ENCODE assay signal across 15 cellular contexts in the genomic region with DNA sequence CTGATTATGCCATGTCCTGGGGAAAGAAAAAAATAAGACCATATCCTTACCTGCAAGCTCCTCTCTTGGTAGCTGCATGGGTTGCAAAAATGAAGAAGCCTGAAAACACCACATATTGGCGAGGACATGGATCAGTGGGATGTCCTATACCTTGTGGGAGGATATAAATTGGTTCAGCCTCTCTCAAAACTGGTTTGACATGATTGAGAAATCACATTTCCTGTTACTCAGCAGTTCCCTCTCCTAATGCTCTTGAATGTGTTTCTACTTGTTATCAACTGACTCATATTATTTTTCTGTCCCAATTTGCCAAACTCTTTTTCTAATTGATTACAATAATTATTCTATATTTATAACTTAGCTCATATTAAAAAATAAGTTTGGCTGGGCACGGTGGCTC.
DNase-seq lines count a peak whose midpoint lies in the region; ATAC-seq and TF ChIP-seq lines count a peak whose summit lies in the region.
"Had no signal": no experiment of that assay in that cellular context is flagged by ENCODE, and none has a peak within 500 bp of the region (broad histone marks: within the 10 kb centered on the region; RNA-seq: fewer than 3 reads in every experiment).

No MANE protein-coding gene starts in this region.

- no peak for TF ChIP-seq RAD21 in IMR-90 (IDR thresholded peaks at IDR 0.05; ENCODE audit: low read length)

- H3K9me3 Mint-ChIP-seq in activated CD4-positive, alpha-beta memory T cell treated with anti-CD3 and anti-CD28 coated beads for 36 hours, result peaks cover 4% of the 10 kb centered on the region
- H3K9me3 Mint-ChIP-seq: WTC11 had no signal

- CTCF ChIA-PET in IMR-90 (lab: Yijun Ruan, JAX), result no interaction called here
- CTCF ChIA-PET in activated CD4-positive, alpha-beta memory T cell treated with anti-CD3 and anti-CD28 coated beads for 36 hours (lab: Charles Lee), result no interaction called here

- peaks cover 0 to 15% (median 10%) of the 10 kb centered on the region in 10 experiments; a peak in 15 of 20 replicates for H3K4me1 ChIP-seq in BLaER1 treated with 17β-estradiol and CSF1 and Interleukin-3, amounts not matched to agents 10 nM and 100 nM
- H3K4me1 ChIP-seq in IMR-90 (ENCODE audit: control insufficient read depth, insufficient read depth, low read length) (peaks cover 1% of the 10 kb centered on the region; the same call in 1 of the 2 replicates), adipocyte (ENCODE audit: control insufficient read depth, insufficient read depth, low read length) (peaks cover 7% of the 10 kb centered on the region), uterus (no peaks in the 10 kb centered on the region)
- H3K4me1 ChIP-seq: psoas muscle had no signal

- dilution Hi-C loops in IMR-90 (cut with HindIII; ENCODE audit: low sequenced_read_pairs, unreplicated experiment), result no loop called here

- no peak overlapping the region for H3K4ac ChIP-seq in IMR-90 (ENCODE audit: low read depth, low read length)

- intact Hi-C loops in IMR-90 (cut with micrococcal nuclease), result no loop called here
- intact Hi-C loops in activated CD4-positive, alpha-beta memory T cell treated with anti-CD3 and anti-CD28 coated beads for 36 hours (cut with micrococcal nuclease), result no loop called here
- intact Hi-C loops in uterus (cut with DNase I; ENCODE audit: low total_unique reads), result no loop called here

- no peak overlapping the region for H3K4me3 Mint-ChIP-seq in activated CD4-positive, alpha-beta memory T cell treated with anti-CD3 and anti-CD28 coated beads for 36 hours
- H3K4me3 Mint-ChIP-seq: WTC11 had no signal

- peak overlapping the region in 8 of 11 experiments; percentile 0 to 69 (median 56); a peak in 13 of 22 replicates for H3K4me2 ChIP-seq in BLaER1 treated with 17β-estradiol and CSF1 and Interleukin-3, amounts not matched to agents 10 nM and 100 nM
- H3K4me2 ChIP-seq in IMR-90 (ENCODE audit: low read depth, low read length), result no peak overlapping the region

- ATAC-seq in IMR-90 (ENCODE audit: low read depth), result peak; percentile 53
- ATAC-seq: GM12878, Panc1, psoas muscle, WTC11 had no signal

- H4K5ac ChIP-seq in IMR-90 (ENCODE audit: low read depth, low read length), result no peak overlapping the region

- no peak overlapping the region for H3K14ac ChIP-seq in IMR-90 (replicated peaks; ENCODE audit: low read depth, low read length)

- in situ Hi-C loops in IMR-90 (cut with MboI; ENCODE audit: low sequenced_read_pairs) (no loop called here), GM13976 (cut with MboI; ENCODE audit: low sequenced_read_pairs, unreplicated experiment) (no loop called here)

- no TSS peak for BruUV-seq in IMR-90 (replicated peaks; lab: Mats Ljungman, UMichigan)

- H3K27me3 Mint-ChIP-seq in activated CD4-positive, alpha-beta memory T cell treated with anti-CD3 and anti-CD28 coated beads for 36 hours, result no peaks in the 10 kb centered on the region

- no peak overlapping the region for H2AK5ac ChIP-seq in IMR-90 (ENCODE audit: low read depth, low read length)

- no peak overlapping the region for H2AFZ ChIP-seq in IMR-90 (replicated peaks; ENCODE audit: low read length, poor library complexity)

- peaks cover 0 to 29% (median 12%) of the 10 kb centered on the region in 11 experiments; a peak in 12 of 22 replicates for H3K36me3 ChIP-seq in BLaER1 treated with 17β-estradiol and CSF1 and Interleukin-3, amounts not matched to agents 10 nM and 100 nM
- no peaks in the 10 kb centered on the region for H3K36me3 ChIP-seq in IMR-90 (ENCODE audit: control insufficient read depth, insufficient read depth, low read length)
- H3K36me3 ChIP-seq in adipocyte (ENCODE audit: control insufficient read depth, insufficient read depth, low read length, severe bottlenecking), result peaks cover 10% of the 10 kb centered on the region
- H3K36me3 ChIP-seq in uterus, result no peaks in the 10 kb centered on the region

- WGBS in IMR-90 (ENCODE audit: extremely low coverage in 2 of 2, insufficient read length in 1 of 2), 2 experiments, result no CpG with 5 or more reads among the region's 2 CpGs

- H3K4me1 Mint-ChIP-seq in activated CD4-positive, alpha-beta memory T cell treated with anti-CD3 and anti-CD28 coated beads for 36 hours (ENCODE audit: low read depth), result peaks cover 3% of the 10 kb centered on the region

- H4K91ac ChIP-seq in IMR-90 (ENCODE audit: insufficient read depth, low read depth, low read length), result no peak overlapping the region

- no peak overlapping the region for H3K27ac Mint-ChIP-seq in activated CD4-positive, alpha-beta memory T cell treated with anti-CD3 and anti-CD28 coated beads for 36 hours

- H3K79me1 ChIP-seq in IMR-90 (ENCODE audit: low read depth in 1 of 2, low read length in 2 of 2), result peaks cover 0 to 3% of the 10 kb centered on the region in 2 experiments; a peak in 1 of 4 replicates

- no peak overlapping the region for H2BK20ac ChIP-seq in IMR-90 (ENCODE audit: low read depth, low read length)

- H3K27me3 ChIP-seq in BLaER1 treated with 17β-estradiol and CSF1 and Interleukin-3, amounts not matched to agents 10 nM and 100 nM, result no peaks in the 10 kb centered on the region
- no peaks in the 10 kb centered on the region for H3K27me3 ChIP-seq in IMR-90 (ENCODE audit: control insufficient read depth, insufficient read depth, low read length)
- H3K27me3 ChIP-seq in adipocyte (replicated peaks; ENCODE audit: control insufficient read depth, insufficient read depth, low read length), result no peaks in the 10 kb centered on the region
- no peaks in the 10 kb centered on the region for H3K27me3 ChIP-seq in uterus
- H3K27me3 ChIP-seq: suprapubic skin had no signal

- H2BK5ac ChIP-seq in IMR-90 (ENCODE audit: low read depth, low read length, poor library complexity, severe bottlenecking), result no peak overlapping the region

- no peak overlapping the region; a peak in 1 of 4 replicates for H4K8ac ChIP-seq in IMR-90 (ENCODE audit: low read depth in 2 of 2, low read length in 2 of 2)

- TF ChIP-seq CTCF in IMR-90 (conservative IDR thresholded peaks at IDR 0.05; ENCODE audit: low read depth, low read length), result no peak
- TF ChIP-seq CTCF in uterus (IDR thresholded peaks at IDR 0.05), result no peak
- no peak for TF ChIP-seq CTCF in GM13976 (IDR thresholded peaks at IDR 0.05; ENCODE audit: borderline replicate concordance, control extremely low read depth, extremely low read depth, insufficient read depth, missing control alignments)

- no peak overlapping the region for H3K56ac ChIP-seq in IMR-90 (ENCODE audit: extremely low read depth, insufficient read depth, low read length)

- peaks cover 0 to 9% (median 0%) of the 10 kb centered on the region in 11 experiments; a peak in 6 of 22 replicates for H3K9me3 ChIP-seq in BLaER1 treated with 17β-estradiol and CSF1 and Interleukin-3, amounts not matched to agents 10 nM and 100 nM (replicated peaks in 1 of 11)
- H3K9me3 ChIP-seq in IMR-90 (ENCODE audit: control insufficient read depth, insufficient read depth, low read length) (no peaks in the 10 kb centered on the region), adipocyte (ENCODE audit: control insufficient read depth, low read length) (no peaks in the 10 kb centered on the region), uterus (no peaks in the 10 kb centered on the region)
- H3K9me3 ChIP-seq: psoas muscle, suprapubic skin had no signal

- H3K18ac ChIP-seq in IMR-90 (ENCODE audit: low read depth, low read length), result no peak overlapping the region

- H3K9ac ChIP-seq in BLaER1 treated with 17β-estradiol and CSF1 and Interleukin-3, amounts not matched to agents 10 nM and 100 nM, result no peak overlapping the region
- H3K9ac ChIP-seq in IMR-90 (ENCODE audit: low read depth, low read length) (no peak overlapping the region), adipocyte (ENCODE audit: low read length) (no peak overlapping the region)

- H2AK9ac ChIP-seq in IMR-90 (replicated peaks; ENCODE audit: low read depth, low read length, poor library complexity), result no peak overlapping the region

- H3K23ac ChIP-seq in IMR-90 (ENCODE audit: low read depth, low read length), result no peak overlapping the region

- peak; percentile 67 for DNase-seq in IMR-90
- peak; percentile 55 for DNase-seq in adipocyte (ENCODE audit: low read depth)
- DNase-seq in iris pigment epithelial cell (ENCODE audit: low read depth), result peak; percentile 87
- DNase-seq in HuH-7.5 (ENCODE audit: low spot score), result no peak
- DNase-seq in activated CD4-positive, alpha-beta memory T cell treated with anti-CD3 and anti-CD28 coated beads for 36 hours, result no peak
- DNase-seq in uterus, result no peak
- DNase-seq in GM13976 (ENCODE audit: low spot score), result no peak
- DNase-seq: caudate nucleus, NCI-H187, psoas muscle had no signal

- peak overlapping the region in 3 of 11 experiments; percentile 1 to 43 (median 19); a peak in 3 of 22 replicates for H3K27ac ChIP-seq in BLaER1 treated with 17β-estradiol and CSF1 and Interleukin-3, amounts not matched to agents 10 nM and 100 nM
- H3K27ac ChIP-seq in IMR-90 (ENCODE audit: insufficient read depth, low read length) (no peak overlapping the region), uterus (no peak overlapping the region)
- H3K27ac ChIP-seq: psoas muscle, suprapubic skin had no signal

- 0 out of 2 replicates have a peak, but pooled peaks cover 3% of the 10 kb centered on the region for H3K9me1 ChIP-seq in IMR-90 (ENCODE audit: insufficient read depth, low read length)

- TF ChIP-seq POLR2A in IMR-90 (IDR thresholded peaks at IDR 0.05; ENCODE audit: low read depth, low read length) (no peak), uterus (IDR thresholded peaks at IDR 0.05) (no peak)

- H3K4me3 ChIP-seq in BLaER1 treated with 17β-estradiol and CSF1 and Interleukin-3, amounts not matched to agents 10 nM and 100 nM, result no peak overlapping the region
- no peak overlapping the region for H3K4me3 ChIP-seq in IMR-90 (ENCODE audit: insufficient read depth, low read depth, low read length)
- no peak overlapping the region for H3K4me3 ChIP-seq in adipocyte (ENCODE audit: low read length)
- no peak overlapping the region for H3K4me3 ChIP-seq in uterus
- H3K4me3 ChIP-seq: GM12878, psoas muscle, suprapubic skin had no signal

- H2BK15ac ChIP-seq in IMR-90 (ENCODE audit: low read depth, low read length), result no peak overlapping the region

- POLR2A ChIA-PET in IMR-90 (lab: Charles Lee; ENCODE audit: unreplicated experiment), result no interaction called here
- POLR2A ChIA-PET in activated CD4-positive, alpha-beta memory T cell treated with anti-CD3 and anti-CD28 coated beads for 36 hours (lab: Charles Lee), result no interaction called here

- H2BK120ac ChIP-seq in IMR-90 (ENCODE audit: low read depth, low read length), result no peak overlapping the region

- H4K20me1 ChIP-seq in BLaER1 treated with 17β-estradiol and CSF1 and Interleukin-3, amounts not matched to agents 10 nM and 100 nM, result no peaks in the 10 kb centered on the region
- H4K20me1 ChIP-seq in IMR-90 (ENCODE audit: insufficient read depth, low read length), result no peaks in the 10 kb centered on the region

- H3K36me3 Mint-ChIP-seq in activated CD4-positive, alpha-beta memory T cell treated with anti-CD3 and anti-CD28 coated beads for 36 hours, result peaks cover 44% of the 10 kb centered on the region
- H3K36me3 Mint-ChIP-seq: WTC11 had no signal

TF ChIP-seq in IMR-90, 13 proteins besides CTCF, POLR2A, EP300 and RAD21 (continues in another document):
- TF ChIP-seq MAFK (IDR thresholded peaks at IDR 0.05; ENCODE audit: low read depth, low read length), result 0 out of 2 replicates have a peak, but pooled peaks have one; percentile 23

Comparison
In these comparisons a context has a peak if more than half of its experiments do, and no peak if none do; other contexts are left out.
1. DNase-seq: peak in IMR-90 (single experiment), adipocyte (single experiment) and iris pigment epithelial cell (single experiment); none in HuH-7.5 (single experiment), activated CD4-positive, alpha-beta memory T cell treated with anti-CD3 and anti-CD28 coated beads for 36 hours (single experiment), uterus (0 of 2) and GM13976 (single experiment).